9 cellular contexts compared by ENCODE assay signal in the genomic region with DNA sequence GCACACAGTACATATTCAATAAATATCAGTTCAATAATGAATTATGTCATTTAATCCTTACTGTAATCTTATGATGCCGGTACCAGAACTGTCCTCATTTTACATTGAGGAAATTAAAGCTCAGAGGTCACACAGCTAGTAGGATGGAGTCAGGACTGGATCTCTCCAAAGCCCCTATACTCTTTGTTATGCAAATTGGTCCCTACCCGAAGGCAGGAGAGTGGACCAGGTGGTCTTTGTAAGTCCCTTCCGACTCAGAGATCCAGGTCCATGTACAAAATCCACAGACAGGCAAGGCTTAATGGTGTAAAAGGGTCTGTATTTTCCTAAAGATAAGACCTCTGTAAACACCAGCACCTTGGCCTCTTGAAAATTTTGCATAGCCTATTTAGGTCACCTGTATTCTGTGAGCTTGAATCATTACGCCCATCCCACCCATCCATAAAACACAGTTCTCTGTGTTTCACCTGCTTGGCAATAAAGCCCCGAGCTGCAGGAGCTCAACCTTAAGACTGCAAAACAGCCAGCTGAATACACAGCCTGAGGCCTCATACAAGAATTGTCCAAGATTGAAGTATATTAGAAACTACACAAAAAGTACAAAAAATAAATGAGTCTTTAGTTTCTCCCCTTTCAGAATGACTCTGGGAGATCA. TPM values are rescaled to one million over a fixed set of nuclear protein-coding genes. Genes with fewer than 3 reads are reported as not detected.
DNase-seq lines count a peak whose midpoint lies in the region; ATAC-seq and TF ChIP-seq lines count a peak whose summit lies in the region.
"Had no signal": no experiment of that assay in that cellular context is flagged by ENCODE, and none has a peak within 500 bp of the region (broad histone marks: within the 10 kb centered on the region; RNA-seq: fewer than 3 reads in every experiment).

No MANE protein-coding gene starts in this region.

- DNase-seq in NCI-H2107 treated with DMSO at 0.1 percent for 48 hours (lab: John Stamatoyannopoulos, UW; ENCODE audit: unreplicated experiment) (peak; percentile 57), NCI-H2107 (lab: John Stamatoyannopoulos, UW) (no peak), Panc1 (ENCODE audit: low read depth, low spot score) (no peak), left lung (no peak), thoracic aorta (ENCODE audit: low spot score) (no peak), occipital lobe (lab: John Stamatoyannopoulos, UW) (no peak)
- DNase-seq in activated CD4-positive, alpha-beta T cell treated with anti-CD3 and anti-CD28 coated beads for 4 hours, result no peak
- no peak for DNase-seq in activated CD4-positive, CD25-positive, alpha-beta regulatory T cell (lab: John Stamatoyannopoulos, UW)
- DNase-seq: cortex of kidney had no signal

- POLR2A ChIA-PET in Panc1 (lab: Charles Lee), result interaction anchor here (0.6 kb wide), 2 partner anchors 245 to 334 kb away, joined by 3 read pairs; no protein-coding TSS in a partner anchor

- intact Hi-C loops in Panc1 (cut with micrococcal nuclease; ENCODE audit: unreplicated experiment) (no loop called here), left lung (cut with DNase I) (no loop called here)

- CTCF ChIA-PET in Panc1 (lab: Charles Lee), result no interaction called here

- H3K4me3 ChIP-seq in Panc1 (ENCODE audit: low read depth in 2 of 2, low read length in 2 of 2), result peak overlapping the region in 1 of 2 experiments; percentile 30; a peak in 1 of 4 replicates
- no peak overlapping the region for H3K4me3 ChIP-seq in left lung
- no peak overlapping the region for H3K4me3 ChIP-seq in thoracic aorta

- in situ Hi-C loops in Panc1 (cut with HindIII; ENCODE audit: low pct_unique_long_range_greater_than_20kb, low sequenced_read_pairs), result no loop called here

- H3K36me3 ChIP-seq in Panc1 (ENCODE audit: control insufficient read depth, insufficient read depth, low read length), result no peaks in the 10 kb centered on the region
- H3K36me3 ChIP-seq in left lung, result no peaks in the 10 kb centered on the region
- H3K36me3 ChIP-seq in thoracic aorta, result peaks cover 10% of the 10 kb centered on the region

- no peak for TF ChIP-seq CTCF in Panc1 (IDR thresholded peaks at IDR 0.05)
- TF ChIP-seq CTCF in left lung (IDR thresholded peaks at IDR 0.05), result no peak
- TF ChIP-seq CTCF in thoracic aorta (IDR thresholded peaks at IDR 0.05), result no peak

- H3K27me3 ChIP-seq in Panc1 (ENCODE audit: control insufficient read depth, insufficient read depth, low read length), result no peaks in the 10 kb centered on the region
- no peaks in the 10 kb centered on the region for H3K27me3 ChIP-seq in left lung
- H3K27me3 ChIP-seq in thoracic aorta (replicated peaks; ENCODE audit: insufficient read depth), result no peaks in the 10 kb centered on the region

- no TSS peak for BruUV-seq in Panc1 (replicated peaks; lab: Mats Ljungman, UMichigan)

- 0 out of 2 replicates have a peak, but pooled peaks have one; percentile 36 for ATAC-seq in Panc1
- no peak for ATAC-seq in left lung
- ATAC-seq in thoracic aorta (ENCODE audit: insufficient number of reproducible peaks, low FRiP score, low read depth), result no peak

- H3K4me1 ChIP-seq in Panc1 (ENCODE audit: control insufficient read depth, insufficient read depth, low read length), result no peaks in the 10 kb centered on the region
- H3K4me1 ChIP-seq in left lung, result peaks cover 47 to 72% of the 10 kb centered on the region in 2 donors
- H3K4me1 ChIP-seq in thoracic aorta (ENCODE audit: control insufficient read depth in 1 of 2, low read depth in 2 of 2), result peaks cover 56 to 67% of the 10 kb centered on the region in 2 donors

- H3K9me3 ChIP-seq in Panc1 (ENCODE audit: control insufficient read depth, insufficient read depth, low read depth, low read length) (no peaks in the 10 kb centered on the region), left lung (no peaks in the 10 kb centered on the region), thoracic aorta (no peaks in the 10 kb centered on the region)

- H3K27ac ChIP-seq in Panc1 (ENCODE audit: low read length), result no peak overlapping the region
- H3K27ac ChIP-seq in left lung, result peak overlapping the region; percentile 62 to 73
- peak overlapping the region; percentile 79 to 82 for H3K27ac ChIP-seq in thoracic aorta

RNA-seq across cellular contexts. Expression of gene PLXNA2, which starts 41.7 kb away (rescaled TPM):
- total RNA-seq in Panc1 (2021; ENCODE audit: unreplicated experiment) (0.98 TPM), left lung (10 to 100 TPM; 73.5 to 92.8 TPM), thoracic aorta (10 to 100 TPM; 30.2 to 62.2 TPM), occipital lobe (60.7 TPM)
- 0.51 TPM for polyA plus RNA-seq in Panc1 (2012; ENCODE audit: insufficient read length)

Comparison
In these comparisons a context has a peak if more than half of its experiments do, and no peak if none do; other contexts are left out.
1. RNA of gene PLXNA2, which starts 41.7 kb away (total RNA-seq): 73.5 to 92.8 TPM in left lung, 30.2 to 62.2 TPM in thoracic aorta and 60.7 TPM in occipital lobe (single experiment); 0.98 TPM in Panc1 (single experiment); every median in the first group is over 10 times any median in the second.